32 cellular contexts compared by ENCODE assay signal in genomic region chr1:193199940-193200339, GRCh38. TPM values are rescaled to one million over a fixed set of nuclear protein-coding genes. Genes with fewer than 3 reads are reported as not detected.
"Had no signal": no experiment of that assay in that cellular context is flagged by ENCODE, and none has a peak within 500 bp of the region (broad histone marks: within the 10 kb centered on the region; RNA-seq: fewer than 3 reads in every experiment).

No MANE protein-coding gene starts in this region.

- H3K27me3 ChIP-seq: ascending aorta, cardiac muscle cell had no signal

- FAIRE-seq: bronchial epithelial cell had no signal

- ATAC-seq: activated CD4-positive, alpha-beta T cell treated with anti-CD3 and anti-CD28 coated beads for 36 hours; activated CD4-positive, CD25-positive, alpha-beta regulatory T cell treated with anti-CD3 and anti-CD28 coated beads, Interleukin-2, amount 50 U/mL, for 24 hours; activated CD8-positive, alpha-beta memory T cell treated with anti-CD3 and anti-CD28 coated beads, Interleukin-2, amount 10 ng/mL, durations not matched to agents 7 days and 5 days; activated CD8-positive, alpha-beta T cell treated with anti-CD3 and anti-CD28 coated beads, Interleukin-2, amount 10 ng/mL, durations not matched to agents 7 days and 5 days; activated naive CD8-positive, alpha-beta T cell treated with anti-CD3 and anti-CD28 coated beads, Interleukin-2, amount 50 U/mL, for 24 hours; WTC11 had no signal

- H3K36me3 ChIP-seq: cardiac muscle cell, WERI-Rb-1 had no signal

- H3K27ac ChIP-seq: ascending aorta, cardiac muscle cell, WERI-Rb-1 had no signal

- H3K9me3 ChIP-seq: ascending aorta had no signal

- DNase-seq: activated CD4-positive, alpha-beta memory T cell treated with anti-CD3 and anti-CD28 coated beads, Interleukin-2, amount 10 ng/mL, durations not matched to agents 7 days and 5 days; activated CD4-positive, alpha-beta T cell treated with anti-CD3 and anti-CD28 coated beads for 1 hour; activated CD4-positive, alpha-beta T cell treated with anti-CD3 and anti-CD28 coated beads for 36 hours; activated CD4-positive, alpha-beta T cell treated with anti-CD3 and anti-CD28 coated beads for 48 hours; activated CD4-positive, alpha-beta T cell treated with anti-CD3 and anti-CD28 coated beads, Interleukin-2, amount 10 ng/mL, durations not matched to agents 7 days and 5 days; activated CD4-positive, alpha-beta T cell treated with anti-CD3 and anti-CD28 coated beads, Interleukin-2, amount 50 U/mL, for 48 hours; activated CD4-positive, CD25-positive, alpha-beta regulatory T cell; activated CD8-positive, alpha-beta memory T cell treated with anti-CD3 and anti-CD28 coated beads for 24 hours; activated CD8-positive, alpha-beta memory T cell treated with anti-CD3 and anti-CD28 coated beads, Interleukin-2, amount 10 ng/mL, durations not matched to agents 7 days and 5 days; activated CD8-positive, alpha-beta memory T cell treated with anti-CD3 and anti-CD28 coated beads, Interleukin-2, amount 50 U/mL, for 48 hours; activated CD8-positive, alpha-beta T cell treated with anti-CD3 and anti-CD28 coated beads, Interleukin-2, amount 10 ng/mL, durations not matched to agents 7 days and 5 days; activated effector memory CD4-positive, alpha-beta T cell treated with Interleukin-2 at 50 U/mL for 16 hours; activated gamma-delta T cell; activated naive CD4-positive, alpha-beta T cell treated with anti-CD3 and anti-CD28 coated beads, Interleukin-2, amount 10 ng/mL, durations not matched to agents 7 days and 5 days; activated naive CD4-positive, alpha-beta T cell treated with Interleukin-2 at 50 U/mL for 16 hours; activated naive CD8-positive, alpha-beta T cell treated with anti-CD3 and anti-CD28 coated beads, Interleukin-2, amount 10 ng/mL, durations not matched to agents 7 days and 5 days; activated naive CD8-positive, alpha-beta T cell treated with anti-CD3 and anti-CD28 coated beads, Interleukin-2, amount 50 U/mL, for 24 hours; activated T-cell treated with anti-CD3 and anti-CD28 coated beads, Interleukin-2, amount 50 U/mL, for 24 hours; activated T-cell treated with anti-CD3 and anti-CD28 coated beads, Interleukin-2, amount 50 U/mL, for 48 hours; amygdala; anterior cingulate cortex; caudate nucleus; cerebellar nuclear complex; T-helper 2 cell; T-helper 9 cell; WERI-Rb-1 had no signal

- H3K4me3 ChIP-seq: ascending aorta, cardiac muscle cell had no signal

- H3K4me1 ChIP-seq: ascending aorta had no signal

RNA-seq across cellular contexts. Expression of gene B3GALT2, which starts 13.5 kb away (rescaled TPM):
- total RNA-seq: activated CD4-positive, alpha-beta T cell treated with anti-CD3 and anti-CD28 coated beads for 36 hours; activated T-helper 2 cell treated with anti-CD3 and anti-CD28 coated beads, Interferon-gamma antibody, Interleukin-2, Interleukin-4, amounts not matched to agents 10 μg/mL and 5 μg/mL and 100 μg/mL, durations not matched to agents 14 hours and 24 hours and 36 hours; ascending aorta; bronchial epithelial cell; WTC11 had no signal
